In the genomic region with DNA sequence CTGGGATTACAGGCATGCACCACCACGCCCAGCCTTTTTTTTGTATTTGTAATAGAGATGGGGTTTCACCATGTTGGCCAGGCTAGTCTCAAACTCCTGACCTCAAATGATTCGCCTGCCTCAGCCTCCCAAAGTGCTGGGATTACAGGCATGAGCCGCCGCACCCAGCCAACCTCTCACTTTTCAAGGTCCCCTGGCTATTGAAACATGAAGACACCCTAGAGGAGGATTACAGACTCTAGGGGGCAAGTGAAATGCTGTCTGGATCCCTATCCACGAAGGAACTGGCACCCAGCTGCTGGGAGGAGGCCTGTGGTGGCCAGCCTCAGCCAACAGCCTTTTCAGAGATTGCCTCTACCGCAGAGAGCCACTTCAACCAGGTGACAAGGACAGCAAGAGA, we compare ENCODE assay signal across 7 cellular contexts.
DNase-seq lines count a peak whose midpoint lies in the region; ATAC-seq and TF ChIP-seq lines count a peak whose summit lies in the region.
"Not testable (repeated sequence)": the region's sequence is repeated elsewhere in the genome, so short reads cannot be mapped to it uniquely, and the experiment has no call there.

No MANE protein-coding gene starts in this region.

- H3K9ac ChIP-seq in HCT116 (ENCODE audit: low read length); endodermal cell (ENCODE audit: extremely low read depth, low read length, poor library complexity, severe bottlenecking); neural progenitor cell: not testable (repeated sequence)

- not testable (repeated sequence) for TF ChIP-seq POLR2A in HCT116 (IDR thresholded peaks at IDR 0.05; ENCODE audit: borderline replicate concordance, extremely low read depth, insufficient read depth, insufficient read length); testis (IDR thresholded peaks at IDR 0.05)

- not testable (repeated sequence) for DNase-seq in Caco-2; HCT116 (ENCODE audit: low read depth, low spot score); RWPE1 (ENCODE audit: low spot score); endodermal cell; neural progenitor cell (ENCODE audit: low spot score)
- DNase-seq in NCI-H2029 (lab: John Stamatoyannopoulos, UW) (peak; percentile 13), testis (peak; percentile 20)

- not testable (repeated sequence) for H3K27ac ChIP-seq in HCT116 (ENCODE audit: low read depth, low read length); endodermal cell (ENCODE audit: low read depth, low read length); neural progenitor cell; testis
- 0 out of 2 replicates have a peak overlapping the region, but pooled peaks have one; percentile 27 for H3K27ac ChIP-seq in RWPE1

- H3K4me1 Mint-ChIP-seq in Caco-2 (ENCODE audit: low read depth, unreplicated experiment), result not testable (repeated sequence)
- H3K4me1 Mint-ChIP-seq in endodermal cell (peaks cover 16% of the 10 kb centered on the region), neural progenitor cell (peaks cover 14% of the 10 kb centered on the region)

- not testable (repeated sequence) for H3K9me3 ChIP-seq in Caco-2; HCT116 (ENCODE audit: control insufficient read depth in 1 of 2, insufficient read depth in 1 of 2, low read depth in 1 of 2, low read length in 2 of 2); endodermal cell (ENCODE audit: control insufficient read depth, low read length); neural progenitor cell (ENCODE audit: low read depth); testis

- peak overlapping the region; percentile 45 for H3K27ac Mint-ChIP-seq in Caco-2 (ENCODE audit: unreplicated experiment)
- H3K27ac Mint-ChIP-seq in endodermal cell, result peak overlapping the region; percentile 55
- H3K27ac Mint-ChIP-seq in neural progenitor cell, result not testable (repeated sequence)

- H3K4me1 ChIP-seq in Caco-2 (peaks cover 27% of the 10 kb centered on the region), HCT116 (ENCODE audit: control insufficient read depth in 1 of 2, insufficient read depth in 2 of 2, low read length in 2 of 2) (peaks cover 13 to 39% of the 10 kb centered on the region in 2 experiments), neural progenitor cell (peaks cover 18% of the 10 kb centered on the region), testis (peaks cover 15% of the 10 kb centered on the region)
- not testable (repeated sequence) for H3K4me1 ChIP-seq in endodermal cell (ENCODE audit: control insufficient read depth, insufficient read depth, low read length)

- POLR2A ChIA-PET in Caco-2 (lab: Charles Lee), result interaction anchor here (0.5 kb wide), 1 partner anchor 102 kb away, joined by 4 read pairs; no protein-coding TSS in a partner anchor
- POLR2A ChIA-PET in HCT116 (lab: Charles Lee); RWPE1 (lab: Yijun Ruan, JAX; ENCODE audit: low non-redundant PET): not testable (repeated sequence)

- BruUV-seq in Caco-2 (replicated peaks; lab: Mats Ljungman, UMichigan); HCT116 (replicated peaks; lab: Mats Ljungman, UMichigan): not testable (repeated sequence)

- not testable (repeated sequence) for H3K27me3 ChIP-seq in Caco-2 (replicated peaks; ENCODE audit: control insufficient read depth, insufficient read depth, low read length); HCT116 (ENCODE audit: insufficient read depth, low read length); endodermal cell (ENCODE audit: control insufficient read depth, insufficient read depth, low read length, poor library complexity, severe bottlenecking); neural progenitor cell; testis

- H3K4me2 ChIP-seq in HCT116 (ENCODE audit: low read length) (peak overlapping the region; percentile 2; the same call in 1 of the 2 replicates), neural progenitor cell (peak overlapping the region; percentile 9)

- H3K9me3 Mint-ChIP-seq in Caco-2 (ENCODE audit: unreplicated experiment); endodermal cell; neural progenitor cell: not testable (repeated sequence)

- not testable (repeated sequence) for TF ChIP-seq CTCF in Caco-2 (IDR thresholded peaks at IDR 0.05; ENCODE audit: insufficient read depth in 1 of 2, low read depth in 1 of 2, low read length in 1 of 2, severe bottlenecking in 1 of 2, unreplicated experiment in 1 of 2); HCT116 (IDR thresholded peaks at IDR 0.05 in 2 of 3, conservative IDR thresholded peaks at IDR 0.05 in 1 of 3; ENCODE audit: borderline replicate concordance in 1 of 3, insufficient read depth in 1 of 3, low read depth in 2 of 3, low read length in 2 of 3); RWPE1 (conservative IDR thresholded peaks at IDR 0.05; ENCODE audit: low read depth); endodermal cell (conservative IDR thresholded peaks at IDR 0.05); neural progenitor cell (IDR thresholded peaks at IDR 0.05); testis (IDR thresholded peaks at IDR 0.05)

- not testable (repeated sequence) for H4K20me1 ChIP-seq in HCT116 (ENCODE audit: insufficient read depth); neural progenitor cell (ENCODE audit: low read depth)

- not testable (repeated sequence) for H2AFZ ChIP-seq in HCT116 (ENCODE audit: low read depth, low read length, poor library complexity, severe bottlenecking); neural progenitor cell (replicated peaks)

- not testable (repeated sequence) for H3K27me3 Mint-ChIP-seq in Caco-2 (ENCODE audit: insufficient read depth, unreplicated experiment); endodermal cell (ENCODE audit: insufficient read depth); neural progenitor cell (ENCODE audit: insufficient read depth, low read depth)

- RAD21 ChIA-PET in HCT116 (lab: Charles Lee; ENCODE audit: low non-redundant PET in 1 of 2, low total read pairs in 2 of 2, uncharacterized antibody in 2 of 2, unreplicated experiment in 2 of 2), result not testable (repeated sequence)

- H3K9me2 ChIP-seq in HCT116 (ENCODE audit: insufficient read depth), result not testable (repeated sequence)

- intact Hi-C loops in Caco-2 (cut with micrococcal nuclease; ENCODE audit: unreplicated experiment), result loop anchor here (2.0 kb wide), 2 partner anchors 17 to 31 kb away; no protein-coding TSS in a partner anchor
- intact Hi-C loops in HCT116 (cut with micrococcal nuclease); testis (cut with DNase I; ENCODE audit: low total_unique reads): not testable (repeated sequence)

- H3K79me2 ChIP-seq in HCT116 (ENCODE audit: insufficient read depth, low read length); neural progenitor cell (ENCODE audit: low read depth): not testable (repeated sequence)

- peak; percentile 3; the same call in 1 of the 2 replicates for ATAC-seq in HCT116

- 81 to 86% methylated on average over 3 to 6 of the region's 6 CpGs for WGBS in endodermal cell (ENCODE audit: insufficient coverage in 1 of 2, insufficient read length in 1 of 2), 2 experiments
- 70 to 89% methylated on average over 6 of the region's 6 CpGs for WGBS in testis, 2 donors

- H3K36me3 Mint-ChIP-seq in Caco-2 (ENCODE audit: insufficient read depth, unreplicated experiment), result peaks cover 11% of the 10 kb centered on the region
- H3K36me3 Mint-ChIP-seq in endodermal cell (ENCODE audit: low read depth); neural progenitor cell: not testable (repeated sequence)

- TF ChIP-seq RAD21 in HCT116 (IDR thresholded peaks at IDR 0.05; ENCODE audit: low read depth), result not testable (repeated sequence)

- H3K36me3 ChIP-seq in Caco-2 (ENCODE audit: control insufficient read depth, insufficient read depth, low read length); HCT116 (ENCODE audit: control insufficient read depth in 1 of 2, insufficient read depth in 2 of 2, low read length in 2 of 2); endodermal cell (ENCODE audit: control insufficient read depth, insufficient read depth, low read length); neural progenitor cell; testis (ENCODE audit: low read depth, missing control alignments): not testable (repeated sequence)

- not testable (repeated sequence) for H3K4me3 Mint-ChIP-seq in Caco-2 (ENCODE audit: unreplicated experiment); endodermal cell; neural progenitor cell

- H3K4me3 ChIP-seq in Caco-2 (ENCODE audit: low read depth, low read length); HCT116 (replicated peaks in 1 of 2; ENCODE audit: low read depth in 1 of 2, low read length in 2 of 2); endodermal cell (ENCODE audit: low read length); neural progenitor cell; testis: not testable (repeated sequence)

- CTCF ChIA-PET in Caco-2 (lab: Charles Lee) (interaction anchor here (0.8 kb wide), 1 partner anchor 16 kb away, joined by 3 read pairs; no protein-coding TSS in a partner anchor), RWPE1 (lab: Yijun Ruan, JAX) (interaction anchor here (0.6 kb wide), 1 partner anchor 206 kb away, joined by 3 read pairs; no protein-coding TSS in a partner anchor)
- CTCF ChIA-PET in HCT116 (lab: Charles Lee), result not testable (repeated sequence)

- H3F3A ChIP-seq in neural progenitor cell (ENCODE audit: low read depth), result peaks cover 23% of the 10 kb centered on the region
